ENCODE assay signal across 10 cellular contexts in the genomic region with DNA sequence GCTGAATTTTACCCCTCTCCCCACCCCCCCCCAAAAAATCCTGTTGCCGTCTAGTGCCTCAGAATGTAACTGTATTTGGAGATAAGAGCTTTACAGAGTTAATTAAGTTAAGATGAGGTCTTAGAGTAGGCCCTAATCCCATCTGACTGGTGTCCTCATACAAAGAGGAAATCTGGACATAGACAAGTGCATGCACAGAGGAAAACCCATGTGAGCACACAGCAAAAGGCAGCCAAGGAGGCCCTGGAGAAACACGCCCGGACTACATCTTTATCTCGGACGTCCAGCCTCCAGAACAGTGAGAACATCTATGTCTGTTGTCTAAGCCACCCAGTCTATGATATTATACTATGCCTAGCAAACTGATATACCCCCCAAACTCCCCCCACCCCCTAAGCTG.
A peak's percentile ranks its signal among the peaks of the same experiment; 100 is the strongest.
DNase-seq lines count a peak whose midpoint lies in the region; ATAC-seq, FAIRE-seq and TF ChIP-seq lines count a peak whose summit lies in the region.
"Had no signal": no experiment of that assay in that cellular context is flagged by ENCODE, and none has a peak within 500 bp of the region (broad histone marks: within the 10 kb centered on the region; RNA-seq: fewer than 3 reads in every experiment).

No MANE protein-coding gene starts in this region.

- no peak overlapping the region for H3K4me3 ChIP-seq in coronary artery
- H3K4me3 ChIP-seq in vagina = no peak overlapping the region

- H3K9me3 Mint-ChIP-seq in activated naive CD4-positive, alpha-beta T cell treated with anti-CD3 and anti-CD28 coated beads, Interleukin-2, amount 10 ng/mL, durations not matched to agents 7 days and 5 days = no peaks in the 10 kb centered on the region
- H3K9me3 Mint-ChIP-seq in activated naive CD4-positive, alpha-beta T cell treated with anti-CD3 and anti-CD28 coated beads for 36 hours = no peaks in the 10 kb centered on the region
- H3K9me3 Mint-ChIP-seq in naive B cell = peaks cover 0 to 2% (median 0%) of the 10 kb centered on the region in 7 donors
- H3K9me3 Mint-ChIP-seq: activated naive CD8-positive, alpha-beta T cell treated with anti-CD3 and anti-CD28 coated beads, Interleukin-2, amount 10 ng/mL, durations not matched to agents 7 days and 5 days had no signal

- no peak for ATAC-seq in naive B cell (ENCODE audit: low read depth in 2 of 2)
- no peak for ATAC-seq in GM21737 (IDR thresholded peaks at IDR 0.05; ENCODE audit: unreplicated experiment)

- CTCF ChIA-PET in activated naive CD4-positive, alpha-beta T cell treated with anti-CD3 and anti-CD28 coated beads, Interleukin-2, amount 10 ng/mL, durations not matched to agents 7 days and 5 days (lab: Charles Lee) = interaction anchor here (1.1 to 9.8 kb wide), 13 partner anchors 19 to 605 kb away, joined by 3 to 205 read pairs (median 7); partner anchors contain the start of gene UBL3
- CTCF ChIA-PET in activated naive CD4-positive, alpha-beta T cell treated with anti-CD3 and anti-CD28 coated beads for 36 hours (lab: Charles Lee) = interaction anchor here (0.9 to 8.2 kb wide), 14 partner anchors 15 to 556 kb away, joined by 3 to 143 read pairs (median 5); partner anchors contain the start of gene UBL3

- peaks cover 29% of the 10 kb centered on the region for H3K4me1 Mint-ChIP-seq in activated naive CD4-positive, alpha-beta T cell treated with anti-CD3 and anti-CD28 coated beads, Interleukin-2, amount 10 ng/mL, durations not matched to agents 7 days and 5 days
- H3K4me1 Mint-ChIP-seq in activated naive CD4-positive, alpha-beta T cell treated with anti-CD3 and anti-CD28 coated beads for 36 hours (ENCODE audit: low read depth) = peaks cover 28% of the 10 kb centered on the region
- peaks cover 11 to 24% (median 20%) of the 10 kb centered on the region in 3 donors for H3K4me1 Mint-ChIP-seq in naive B cell

- H3K27me3 ChIP-seq in vagina = no peaks in the 10 kb centered on the region

- intact Hi-C loops in activated naive CD4-positive, alpha-beta T cell treated with anti-CD3 and anti-CD28 coated beads for 36 hours (cut with micrococcal nuclease) = loop anchor here (1.0 to 5.0 kb wide), 6 partner anchors 178 to 605 kb away; partner anchors contain the start of gene UBL3
- intact Hi-C loops in vagina (cut with DNase I) = loop anchor here (5.0 to 10.0 kb wide), 2 partner anchors 269 to 606 kb away; no protein-coding TSS in a partner anchor

- no peak for TF ChIP-seq POLR2A in vagina (IDR thresholded peaks at IDR 0.05)

- H3K9me3 ChIP-seq in vagina = no peaks in the 10 kb centered on the region

- no peak for FAIRE-seq in RCC 7860 (lab: Jason Lieb, UNC)

- peak overlapping the region; percentile 75 for H3K4me3 Mint-ChIP-seq in activated naive CD4-positive, alpha-beta T cell treated with anti-CD3 and anti-CD28 coated beads, Interleukin-2, amount 10 ng/mL, durations not matched to agents 7 days and 5 days
- H3K4me3 Mint-ChIP-seq in activated naive CD4-positive, alpha-beta T cell treated with anti-CD3 and anti-CD28 coated beads for 36 hours = no peak overlapping the region
- H3K4me3 Mint-ChIP-seq in naive B cell = peak overlapping the region in 7 of 8 donors; percentile 66 to 92 (median 82)

- DNase-seq in activated naive CD4-positive, alpha-beta T cell treated with anti-CD3 and anti-CD28 coated beads, Interleukin-2, amount 10 ng/mL, durations not matched to agents 7 days and 5 days = no peak
- DNase-seq in activated naive CD4-positive, alpha-beta T cell treated with anti-CD3 and anti-CD28 coated beads for 36 hours = no peak
- DNase-seq in coronary artery (ENCODE audit: low spot score) (no peak), naive B cell (no peak), vagina (ENCODE audit: extremely low spot score in 2 of 2) (no peak), RCC 7860 (ENCODE audit: low spot score) (no peak), NK-92 (lab: John Stamatoyannopoulos, UW; ENCODE audit: unreplicated experiment) (no peak)

- TF ChIP-seq CTCF in coronary artery (IDR thresholded peaks at IDR 0.05) (no peak), vagina (IDR thresholded peaks at IDR 0.05) (no peak)

- H3K36me3 ChIP-seq in vagina = no peaks in the 10 kb centered on the region
- H3K36me3 ChIP-seq: BLaER1 treated with 17β-estradiol and CSF1 and Interleukin-3, amounts not matched to agents 10 nM and 100 nM had no signal

- H3K4me1 ChIP-seq in vagina = peaks cover 39% of the 10 kb centered on the region

- H3K36me3 Mint-ChIP-seq in activated naive CD4-positive, alpha-beta T cell treated with anti-CD3 and anti-CD28 coated beads, Interleukin-2, amount 10 ng/mL, durations not matched to agents 7 days and 5 days = no peaks in the 10 kb centered on the region
- H3K36me3 Mint-ChIP-seq in activated naive CD4-positive, alpha-beta T cell treated with anti-CD3 and anti-CD28 coated beads for 36 hours (ENCODE audit: low read depth) = no peaks in the 10 kb centered on the region
- no peaks in the 10 kb centered on the region for H3K36me3 Mint-ChIP-seq in naive B cell
- H3K36me3 Mint-ChIP-seq: activated naive CD8-positive, alpha-beta T cell treated with anti-CD3 and anti-CD28 coated beads, Interleukin-2, amount 10 ng/mL, durations not matched to agents 7 days and 5 days had no signal

- H3K27me3 Mint-ChIP-seq in activated naive CD4-positive, alpha-beta T cell treated with anti-CD3 and anti-CD28 coated beads, Interleukin-2, amount 10 ng/mL, durations not matched to agents 7 days and 5 days = peaks cover 32% of the 10 kb centered on the region
- H3K27me3 Mint-ChIP-seq in activated naive CD4-positive, alpha-beta T cell treated with anti-CD3 and anti-CD28 coated beads for 36 hours (ENCODE audit: low read depth) = no peaks in the 10 kb centered on the region
- peaks cover 14 to 22% (median 18%) of the 10 kb centered on the region in 3 donors for H3K27me3 Mint-ChIP-seq in naive B cell

- H3K27ac ChIP-seq in coronary artery (peak overlapping the region; percentile 52 to 76), vagina (peak overlapping the region; percentile 89)

- no peak overlapping the region for H3K27ac Mint-ChIP-seq in activated naive CD4-positive, alpha-beta T cell treated with anti-CD3 and anti-CD28 coated beads, Interleukin-2, amount 10 ng/mL, durations not matched to agents 7 days and 5 days
- no peak overlapping the region for H3K27ac Mint-ChIP-seq in activated naive CD4-positive, alpha-beta T cell treated with anti-CD3 and anti-CD28 coated beads for 36 hours
- H3K27ac Mint-ChIP-seq in naive B cell = no peak overlapping the region
